Comparison of ENCODE assay signal across 9 cellular contexts in the genomic region with DNA sequence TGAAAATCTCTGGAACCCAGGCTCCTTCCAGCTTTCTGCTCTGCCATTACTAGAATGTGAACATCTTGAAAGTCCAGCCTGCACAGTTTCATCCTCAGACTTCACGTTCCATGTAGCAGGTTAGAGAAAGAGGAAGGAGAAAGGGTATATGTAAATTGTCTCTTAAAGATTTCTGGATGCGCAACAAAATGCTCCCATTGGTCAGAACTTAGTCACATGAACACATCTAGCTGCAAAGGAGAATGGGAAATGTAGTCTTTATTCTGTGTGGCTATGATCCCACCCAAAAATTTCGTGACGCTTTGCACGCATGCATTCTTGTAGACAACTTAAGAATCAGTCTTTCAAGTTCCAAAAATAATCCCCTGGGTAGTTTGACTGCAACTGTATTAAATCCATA. TPM values are rescaled to one million over a fixed set of nuclear protein-coding genes. Genes with fewer than 3 reads are reported as not detected.
DNase-seq lines count a peak whose midpoint lies in the region; ATAC-seq and TF ChIP-seq lines count a peak whose summit lies in the region.
"Had no signal": no experiment of that assay in that cellular context is flagged by ENCODE, and none has a peak within 500 bp of the region (broad histone marks: within the 10 kb centered on the region; RNA-seq: fewer than 3 reads in every experiment).

No MANE protein-coding gene starts in this region.

- DNase-seq in HS-5 (ENCODE audit: low read depth), result peak; percentile 14
- DNase-seq in SK-MEL-5 (ENCODE audit: low read depth, low spot score), result peak; percentile 83
- peak; percentile 14 to 34 for DNase-seq in memory B cell (ENCODE audit: low spot score in 2 of 2)
- DNase-seq in GM13977 (ENCODE audit: low spot score), result no peak
- no peak for DNase-seq in T-helper 9 cell
- DNase-seq in pons (ENCODE audit: low spot score), result no peak
- DNase-seq: amniotic stem cell had no signal

- ATAC-seq in GM18519 (IDR thresholded peaks at IDR 0.05; ENCODE audit: low FRiP score, unreplicated experiment) (peak; percentile 84), memory B cell (ENCODE audit: low read depth) (peak; percentile 98), GM21825 (IDR thresholded peaks at IDR 0.05; ENCODE audit: unreplicated experiment) (no peak)

- in situ Hi-C loops in SK-MEL-5 (cut with HindIII; ENCODE audit: low pct_unique_long_range_greater_than_20kb, low sequenced_read_pairs) (no loop called here), GM13977 (cut with MboI; ENCODE audit: low pct_unique_long_range_greater_than_20kb, low sequenced_read_pairs, unreplicated experiment) (no loop called here)

- peaks cover 4% of the 10 kb centered on the region for H3K4me1 Mint-ChIP-seq in memory B cell

- H3K4me3 Mint-ChIP-seq in memory B cell, result peak overlapping the region; percentile 87

- H3K36me3 Mint-ChIP-seq in memory B cell, result no peaks in the 10 kb centered on the region

- TF ChIP-seq CTCF in GM13977 (IDR thresholded peaks at IDR 0.05; ENCODE audit: extremely low read depth, insufficient read depth, missing control alignments), result no peak

- peak overlapping the region; percentile 80 for H3K27ac Mint-ChIP-seq in memory B cell

- peaks cover 1% of the 10 kb centered on the region for H3K9me3 Mint-ChIP-seq in memory B cell

- H3K27me3 Mint-ChIP-seq in memory B cell, result peaks cover 23% of the 10 kb centered on the region

RNA-seq across cellular contexts. Expression of gene CHD6, which starts 46.4 kb away (rescaled TPM):
- 23.5 and 27.7 TPM in 2 replicates for total RNA-seq in SK-MEL-5 (2014; rRNA removed; shearing (Covaris generic))
- 7.8 and 11.3 TPM in 2 replicates for polyA plus RNA-seq in SK-MEL-5 (2015; cell fraction: cytosol; rRNA removed)
- polyA plus RNA-seq in SK-MEL-5 (2015; cell fraction: nucleus; rRNA removed), result 42.8 and 48.4 TPM in 2 replicates

Comparison
In these comparisons a context has a peak if more than half of its experiments do, and no peak if none do; other contexts are left out.
1. DNase-seq: peak in HS-5 (single experiment), SK-MEL-5 (single experiment) and memory B cell (2 of 2); none in GM13977 (single experiment), T-helper 9 cell (single experiment) and pons (single experiment).